Comparison of ENCODE assay signal across 17 cellular contexts in the genomic region with DNA sequence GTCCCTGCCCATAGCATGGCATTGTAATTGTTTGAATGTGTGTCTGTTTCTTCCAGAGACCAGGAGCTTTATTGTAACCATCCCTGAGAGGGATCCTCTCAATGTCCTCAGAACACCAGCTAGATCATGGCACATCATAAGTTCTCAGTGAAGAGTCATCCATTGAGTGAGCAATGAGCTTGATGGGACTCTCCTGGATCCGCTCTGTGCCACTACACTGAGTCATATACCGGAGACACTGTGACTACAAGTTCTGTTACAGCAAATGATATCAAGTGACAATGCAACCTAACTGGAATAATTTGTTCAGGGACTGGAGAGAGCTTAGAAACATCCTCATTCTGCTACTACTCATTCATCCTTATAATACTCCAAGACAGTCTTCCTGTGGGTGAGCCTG. TPM values are rescaled to one million over a fixed set of nuclear protein-coding genes. Genes with fewer than 3 reads are reported as not detected.
A peak's percentile ranks its signal among the peaks of the same experiment; 100 is the strongest.
DNase-seq lines count a peak whose midpoint lies in the region; ATAC-seq, FAIRE-seq and TF ChIP-seq lines count a peak whose summit lies in the region.
"Had no signal": no experiment of that assay in that cellular context is flagged by ENCODE, and none has a peak within 500 bp of the region (broad histone marks: within the 10 kb centered on the region; RNA-seq: fewer than 3 reads in every experiment).

No MANE protein-coding gene starts in this region.

- no peaks in the 10 kb centered on the region for H3K9me3 Mint-ChIP-seq in activated CD8-positive, alpha-beta T cell treated with anti-CD3 and anti-CD28 coated beads for 36 hours
- H3K9me3 Mint-ChIP-seq in activated CD8-positive, alpha-beta T cell treated with anti-CD3 and anti-CD28 coated beads, Interleukin-2, amount 10 ng/mL, durations not matched to agents 7 days and 5 days (ENCODE audit: insufficient read depth) = no peaks in the 10 kb centered on the region
- H3K9me3 Mint-ChIP-seq in activated CD8-positive, alpha-beta memory T cell treated with anti-CD3 and anti-CD28 coated beads, Interleukin-2, amount 10 ng/mL, durations not matched to agents 7 days and 5 days (ENCODE audit: low read depth) = no peaks in the 10 kb centered on the region
- H3K9me3 Mint-ChIP-seq: CD4-positive, alpha-beta memory T cell had no signal

- H3K36me3 Mint-ChIP-seq in activated CD8-positive, alpha-beta T cell treated with anti-CD3 and anti-CD28 coated beads for 36 hours (ENCODE audit: low read depth) = no peaks in the 10 kb centered on the region
- no peaks in the 10 kb centered on the region for H3K36me3 Mint-ChIP-seq in activated CD8-positive, alpha-beta T cell treated with anti-CD3 and anti-CD28 coated beads, Interleukin-2, amount 10 ng/mL, durations not matched to agents 7 days and 5 days (ENCODE audit: low read depth)
- H3K36me3 Mint-ChIP-seq in activated CD8-positive, alpha-beta memory T cell treated with anti-CD3 and anti-CD28 coated beads, Interleukin-2, amount 10 ng/mL, durations not matched to agents 7 days and 5 days = no peaks in the 10 kb centered on the region
- H3K36me3 Mint-ChIP-seq: CD4-positive, alpha-beta memory T cell had no signal

- DNase-seq in activated CD8-positive, alpha-beta T cell treated with anti-CD3 and anti-CD28 coated beads for 36 hours = no peak
- no peak for DNase-seq in activated CD8-positive, alpha-beta T cell treated with anti-CD3 and anti-CD28 coated beads, Interleukin-2, amount 10 ng/mL, durations not matched to agents 7 days and 5 days
- DNase-seq in ELR (ENCODE audit: low read depth) = peak; percentile 46
- peak; percentile 61 for DNase-seq in RCC 7860 (ENCODE audit: low spot score)
- DNase-seq in kidney tubule cell (ENCODE audit: low spot score) = peak; percentile 53
- no peak for DNase-seq in activated CD8-positive, alpha-beta memory T cell treated with anti-CD3 and anti-CD28 coated beads, Interleukin-2, amount 10 ng/mL, durations not matched to agents 7 days and 5 days
- DNase-seq: CD4-positive, alpha-beta memory T cell; DMS153; MV-4-11; NCI-H187; NCI-H2107; NCI-H510A treated with DMSO at 0.1 percent for 48 hours; NCI-H774 had no signal

- H3K4me1 Mint-ChIP-seq in activated CD8-positive, alpha-beta T cell treated with anti-CD3 and anti-CD28 coated beads for 36 hours (ENCODE audit: low read depth) = no peaks in the 10 kb centered on the region
- H3K4me1 Mint-ChIP-seq in activated CD8-positive, alpha-beta T cell treated with anti-CD3 and anti-CD28 coated beads, Interleukin-2, amount 10 ng/mL, durations not matched to agents 7 days and 5 days (ENCODE audit: low read depth) = no peaks in the 10 kb centered on the region
- no peaks in the 10 kb centered on the region for H3K4me1 Mint-ChIP-seq in activated CD8-positive, alpha-beta memory T cell treated with anti-CD3 and anti-CD28 coated beads, Interleukin-2, amount 10 ng/mL, durations not matched to agents 7 days and 5 days

- peak; percentile 39 for ATAC-seq in activated CD8-positive, alpha-beta T cell treated with anti-CD3 and anti-CD28 coated beads for 36 hours
- no peak for ATAC-seq in activated CD8-positive, alpha-beta T cell treated with anti-CD3 and anti-CD28 coated beads, Interleukin-2, amount 10 ng/mL, durations not matched to agents 7 days and 5 days
- no peak for ATAC-seq in activated CD8-positive, alpha-beta memory T cell treated with anti-CD3 and anti-CD28 coated beads, Interleukin-2, amount 10 ng/mL, durations not matched to agents 7 days and 5 days
- ATAC-seq in HG03135 (IDR thresholded peaks at IDR 0.05; ENCODE audit: unreplicated experiment) (no peak), HG02852 (IDR thresholded peaks at IDR 0.05; ENCODE audit: unreplicated experiment) (no peak)
- ATAC-seq: GM12878, K562 had no signal

- no peak overlapping the region for H3K27ac Mint-ChIP-seq in activated CD8-positive, alpha-beta T cell treated with anti-CD3 and anti-CD28 coated beads for 36 hours
- H3K27ac Mint-ChIP-seq in activated CD8-positive, alpha-beta T cell treated with anti-CD3 and anti-CD28 coated beads, Interleukin-2, amount 10 ng/mL, durations not matched to agents 7 days and 5 days = no peak overlapping the region
- H3K27ac Mint-ChIP-seq in activated CD8-positive, alpha-beta memory T cell treated with anti-CD3 and anti-CD28 coated beads, Interleukin-2, amount 10 ng/mL, durations not matched to agents 7 days and 5 days = no peak overlapping the region
- H3K27ac Mint-ChIP-seq: CD4-positive, alpha-beta memory T cell had no signal

- no peak for TF ChIP-seq CTCF in activated CD8-positive, alpha-beta T cell treated with anti-CD3 and anti-CD28 coated beads for 36 hours (IDR thresholded peaks at IDR 0.05)

- no peak for FAIRE-seq in RCC 7860 (lab: Jason Lieb, UNC)
- FAIRE-seq: GM12878, K562 had no signal

- CTCF ChIA-PET in activated CD8-positive, alpha-beta T cell treated with anti-CD3 and anti-CD28 coated beads for 36 hours (lab: Charles Lee) = interaction anchor here (0.7 to 4.0 kb wide), 5 partner anchors 10 to 262 kb away, joined by 3 to 20 read pairs (median 3); partner anchors contain the start of gene STK17A
- CTCF ChIA-PET in activated CD8-positive, alpha-beta T cell treated with anti-CD3 and anti-CD28 coated beads, Interleukin-2, amount 10 ng/mL, durations not matched to agents 7 days and 5 days (lab: Charles Lee) = interaction anchor here (0.8 to 3.1 kb wide), 3 partner anchors 20 to 262 kb away, joined by 3 to 17 read pairs (median 3); partner anchors contain the start of gene STK17A
- CTCF ChIA-PET in activated CD8-positive, alpha-beta memory T cell treated with anti-CD3 and anti-CD28 coated beads, Interleukin-2, amount 10 ng/mL, durations not matched to agents 7 days and 5 days (lab: Charles Lee) = interaction anchor here (1.0 to 2.0 kb wide), 3 partner anchors 41 to 262 kb away, joined by 3 to 4 read pairs (median 3); partner anchors contain the start of gene STK17A

- intact Hi-C loops in activated CD8-positive, alpha-beta T cell treated with anti-CD3 and anti-CD28 coated beads for 36 hours (cut with micrococcal nuclease) = no loop called here

- no peak overlapping the region for H3K4me3 Mint-ChIP-seq in activated CD8-positive, alpha-beta T cell treated with anti-CD3 and anti-CD28 coated beads for 36 hours
- H3K4me3 Mint-ChIP-seq in activated CD8-positive, alpha-beta T cell treated with anti-CD3 and anti-CD28 coated beads, Interleukin-2, amount 10 ng/mL, durations not matched to agents 7 days and 5 days = no peak overlapping the region
- H3K4me3 Mint-ChIP-seq in activated CD8-positive, alpha-beta memory T cell treated with anti-CD3 and anti-CD28 coated beads, Interleukin-2, amount 10 ng/mL, durations not matched to agents 7 days and 5 days = no peak overlapping the region
- H3K4me3 Mint-ChIP-seq: CD4-positive, alpha-beta memory T cell had no signal

- peaks cover 1% of the 10 kb centered on the region for H3K27me3 Mint-ChIP-seq in activated CD8-positive, alpha-beta T cell treated with anti-CD3 and anti-CD28 coated beads for 36 hours
- H3K27me3 Mint-ChIP-seq in activated CD8-positive, alpha-beta T cell treated with anti-CD3 and anti-CD28 coated beads, Interleukin-2, amount 10 ng/mL, durations not matched to agents 7 days and 5 days (ENCODE audit: low read depth) = peaks cover 11% of the 10 kb centered on the region
- peaks cover 8% of the 10 kb centered on the region for H3K27me3 Mint-ChIP-seq in activated CD8-positive, alpha-beta memory T cell treated with anti-CD3 and anti-CD28 coated beads, Interleukin-2, amount 10 ng/mL, durations not matched to agents 7 days and 5 days

- POLR2A ChIA-PET in activated CD8-positive, alpha-beta T cell treated with anti-CD3 and anti-CD28 coated beads for 36 hours (lab: Charles Lee) = interaction anchor here (1.0 kb wide), 1 partner anchor 261 kb away, joined by 3 read pairs; no protein-coding TSS in a partner anchor
- POLR2A ChIA-PET in activated CD8-positive, alpha-beta T cell treated with anti-CD3 and anti-CD28 coated beads, Interleukin-2, amount 10 ng/mL, durations not matched to agents 7 days and 5 days (lab: Charles Lee) = interaction anchor here (1.2 kb wide), 1 partner anchor 25 kb away, joined by 4 read pairs; the partner anchor contains the start of gene MRPS24

RNA-seq across cellular contexts. Expression of gene MRPS24, which starts 25.1 kb away (rescaled TPM):
- 100 to 1,000 TPM; 127 to 130 TPM for total RNA-seq in activated CD8-positive, alpha-beta T cell treated with anti-CD3 and anti-CD28 coated beads for 36 hours
- total RNA-seq in activated CD8-positive, alpha-beta T cell treated with anti-CD3 and anti-CD28 coated beads, Interleukin-2, amount 10 ng/mL, durations not matched to agents 7 days and 5 days = 10 to 100 TPM; 88.5 to 91.3 TPM
- total RNA-seq in activated CD8-positive, alpha-beta memory T cell treated with anti-CD3 and anti-CD28 coated beads, Interleukin-2, amount 10 ng/mL, durations not matched to agents 7 days and 5 days = 10 to 100 TPM; 75.3 to 96.2 TPM

Comparison
In these comparisons a context has a peak if more than half of its experiments do, and no peak if none do; other contexts are left out.
1. DNase-seq: peak in ELR (single experiment), RCC 7860 (single experiment) and kidney tubule cell (single experiment); none in activated CD8-positive, alpha-beta T cell treated with anti-CD3 and anti-CD28 coated beads for 36 hours (single experiment), activated CD8-positive, alpha-beta T cell treated with anti-CD3 and anti-CD28 coated beads, Interleukin-2, amount 10 ng/mL, durations not matched to agents 7 days and 5 days (single experiment) and activated CD8-positive, alpha-beta memory T cell treated with anti-CD3 and anti-CD28 coated beads, Interleukin-2, amount 10 ng/mL, durations not matched to agents 7 days and 5 days (single experiment).